2 cellular contexts compared by ENCODE assay signal in the genomic region with DNA sequence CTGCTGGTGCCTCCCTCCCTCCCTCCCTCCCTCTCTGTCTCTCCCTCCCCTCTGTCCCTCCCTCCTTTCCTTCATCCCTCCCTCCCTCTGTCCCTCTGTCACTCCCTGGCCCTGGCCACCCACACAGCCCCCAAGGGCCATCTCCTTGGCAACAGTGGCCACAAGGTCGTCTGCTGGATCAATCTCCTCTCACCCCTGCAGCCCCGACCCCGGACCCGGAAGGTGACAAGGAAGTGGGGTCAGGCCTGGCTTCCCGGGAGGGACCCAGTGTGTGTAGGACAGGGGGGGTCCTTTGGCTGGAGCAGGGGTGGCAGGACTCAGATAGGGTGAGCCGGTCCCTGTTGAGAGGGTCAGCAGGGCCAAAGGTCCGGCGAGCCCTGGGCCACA.
TF ChIP-seq lines count a peak whose summit lies in the region.

No MANE protein-coding gene starts in this region.

TF ChIP-seq in K562, 482 proteins besides CTCF, POLR2A, EP300 and RAD21:
- TF ChIP-seq, protein P1, sequence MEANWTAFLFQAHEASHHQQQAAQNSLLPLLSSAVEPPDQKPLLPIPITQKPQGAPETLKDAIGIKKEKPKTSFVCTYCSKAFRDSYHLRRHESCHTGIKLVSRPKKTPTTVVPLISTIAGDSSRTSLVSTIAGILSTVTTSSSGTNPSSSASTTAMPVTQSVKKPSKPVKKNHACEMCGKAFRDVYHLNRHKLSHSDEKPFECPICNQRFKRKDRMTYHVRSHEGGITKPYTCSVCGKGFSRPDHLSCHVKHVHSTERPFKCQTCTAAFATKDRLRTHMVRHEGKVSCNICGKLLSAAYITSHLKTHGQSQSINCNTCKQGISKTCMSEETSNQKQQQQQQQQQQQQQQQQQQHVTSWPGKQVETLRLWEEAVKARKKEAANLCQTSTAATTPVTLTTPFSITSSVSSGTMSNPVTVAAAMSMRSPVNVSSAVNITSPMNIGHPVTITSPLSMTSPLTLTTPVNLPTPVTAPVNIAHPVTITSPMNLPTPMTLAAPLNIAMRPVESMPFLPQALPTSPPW (CRISPR knock-in tag; IDR thresholded peaks at IDR 0.05), result 0 out of 2 replicates have a peak, but pooled peaks have one; percentile 27
- TF ChIP-seq NR2C1 (IDR thresholded peaks at IDR 0.05) (peak; percentile 67), NR2C1 (tag; IDR thresholded peaks at IDR 0.05) (peak; percentile 41; the same call in 1 of the 2 replicates), CHD4 (IDR thresholded peaks at IDR 0.05; ENCODE audit: insufficient read depth, insufficient replicate concordance, low read depth, low read length, poor library complexity, severe bottlenecking) (no peak), NR2C2 (CRISPR knock-in tag; IDR thresholded peaks at IDR 0.05) (0 out of 2 replicates have a peak, but pooled peaks have one; percentile 44), NR2C2 (tag; IDR thresholded peaks at IDR 0.05) (no peak), MAZ (CRISPR knock-in tag; conservative IDR thresholded peaks at IDR 0.05 in 1 of 2, IDR thresholded peaks at IDR 0.05 in 1 of 2) (no peak), EGR1 (conservative IDR thresholded peaks at IDR 0.05) (peak; percentile 72), USF1 (CRISPR knock-in tag; IDR thresholded peaks at IDR 0.05) (0 out of 2 replicates have a peak, but pooled peaks have one; percentile 4)

TF ChIP-seq in HepG2, 621 proteins besides CTCF, POLR2A, EP300 and RAD21:
- TF ChIP-seq NR2C2 (CRISPR knock-in tag; IDR thresholded peaks at IDR 0.05; ENCODE audit: borderline replicate concordance), result peak; percentile 53
- TF ChIP-seq ZSCAN21 (CRISPR knock-in tag; IDR thresholded peaks at IDR 0.05; ENCODE audit: borderline replicate concordance), result 0 out of 2 replicates have a peak, but pooled peaks have one; percentile 8
- TF ChIP-seq ZNF746 (CRISPR knock-in tag; IDR thresholded peaks at IDR 0.05), result peak; percentile 80
- peak; percentile 61; the same call in 1 of the 2 replicates for TF ChIP-seq ZSCAN25 (CRISPR knock-in tag; IDR thresholded peaks at IDR 0.05)
- no peak for TF ChIP-seq ZNF235 (CRISPR knock-in tag; IDR thresholded peaks at IDR 0.05; ENCODE audit: borderline replicate concordance)
- no peak for TF ChIP-seq GABPA (IDR thresholded peaks at IDR 0.05; ENCODE audit: low read depth, low read length)
- TF ChIP-seq GABPA (CRISPR knock-in tag; IDR thresholded peaks at IDR 0.05; ENCODE audit: low read depth), result 0 out of 2 replicates have a peak, but pooled peaks have one; percentile 40
TF ChIP-seq in HepG2: peak in this region for 5.
